In the genomic region with DNA sequence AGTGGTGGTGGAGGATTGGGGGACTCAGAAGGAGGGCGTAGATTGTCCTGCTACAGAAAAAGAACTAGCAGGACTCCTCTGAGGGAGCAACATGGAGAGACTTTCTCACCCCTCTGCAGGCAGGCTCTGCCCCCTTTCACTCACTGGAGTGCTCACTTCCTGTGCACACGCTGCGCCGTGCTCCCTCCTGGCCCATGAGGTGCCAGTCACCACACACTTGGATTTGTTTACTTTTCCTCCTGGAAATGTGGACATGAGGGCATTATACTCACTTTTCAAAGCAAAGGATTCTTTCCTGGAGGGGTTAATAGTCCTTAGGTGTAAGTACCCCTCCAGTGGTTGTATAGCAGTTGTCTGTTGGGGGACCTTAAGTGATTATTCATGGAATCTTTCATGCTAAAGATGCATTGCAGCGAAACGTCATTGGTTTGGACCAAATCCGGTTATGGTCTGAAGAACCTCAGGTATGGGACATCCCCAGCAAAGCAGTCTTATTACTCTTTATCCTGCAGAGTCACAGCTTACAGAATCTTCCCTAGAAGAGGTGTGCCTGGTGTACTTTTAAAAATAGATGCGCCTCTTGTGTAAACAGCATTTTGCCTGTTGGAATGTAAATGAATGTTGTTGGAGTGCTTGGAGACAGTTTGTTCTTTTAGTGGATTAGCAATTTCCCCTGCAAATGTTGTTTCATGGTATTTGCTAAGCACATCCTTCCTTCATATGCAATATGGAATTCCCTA, we compare ENCODE assay signal across 10 cellular contexts.
DNase-seq lines count a peak whose midpoint lies in the region; ATAC-seq, FAIRE-seq and TF ChIP-seq lines count a peak whose summit lies in the region.
"Had no signal": no experiment of that assay in that cellular context is flagged by ENCODE, and none has a peak within 500 bp of the region (broad histone marks: within the 10 kb centered on the region; RNA-seq: fewer than 3 reads in every experiment).

No MANE protein-coding gene starts in this region.

- peaks cover 4% of the 10 kb centered on the region for H3K9me3 Mint-ChIP-seq in nephron progenitor cell
- H3K9me3 Mint-ChIP-seq: activated naive CD8-positive, alpha-beta T cell treated with anti-CD3 and anti-CD28 coated beads, Interleukin-2, amount 10 ng/mL, durations not matched to agents 7 days and 5 days had no signal

- H3K4me1 Mint-ChIP-seq in nephron progenitor cell, result peaks cover 96% of the 10 kb centered on the region

- WGBS in heart right ventricle, 2 donors, result 85 to 89% methylated on average over 8 of the region's 8 CpGs
- 89% methylated on average over 8 of the region's 8 CpGs; no CpG with 5 or more reads in 1 of the 2 experiments for WGBS in H1 (ENCODE audit: extremely low coverage in 1 of 2, insufficient coverage in 1 of 2, insufficient read length in 1 of 2, insufficient replicate concordance in 2 of 2, low coverage in 1 of 2, low lambda C conversion rate in 2 of 2, missing lambda C conversion rate in 1 of 2), 2 experiments

- H3K36me3 ChIP-seq in heart right ventricle (no peaks in the 10 kb centered on the region), H1 (ENCODE audit: control insufficient read depth in 2 of 4, insufficient read depth in 4 of 4, low read length in 3 of 4) (no peaks in the 10 kb centered on the region), uterus (no peaks in the 10 kb centered on the region)

- no peak for FAIRE-seq in H1 (lab: Jason Lieb, UNC)

- ATAC-seq in heart right ventricle, result no peak
- no peak for ATAC-seq in Right ventricle myocardium inferior
- ATAC-seq in HG02884 (IDR thresholded peaks at IDR 0.05; ENCODE audit: unreplicated experiment), result no peak
- ATAC-seq in activated CD4-positive, CD25-positive, alpha-beta regulatory T cell treated with anti-CD3 and anti-CD28 coated beads, Interleukin-2, amount 50 U/mL, for 24 hours, result no peak

- H3K27ac Mint-ChIP-seq in nephron progenitor cell, result peak overlapping the region; percentile 60
- H3K27ac Mint-ChIP-seq: activated naive CD8-positive, alpha-beta T cell treated with anti-CD3 and anti-CD28 coated beads, Interleukin-2, amount 10 ng/mL, durations not matched to agents 7 days and 5 days had no signal

- H3K4ac ChIP-seq in H1 (replicated peaks; ENCODE audit: insufficient read length, low read depth, low read length), result peak overlapping the region; percentile 61

- H2BK15ac ChIP-seq in H1 (ENCODE audit: low read length), result no peak overlapping the region

- H3K4me1 ChIP-seq in heart right ventricle, result peaks cover 36 to 85% (median 71%) of the 10 kb centered on the region in 9 donors
- peaks cover 6 to 23% (median 15%) of the 10 kb centered on the region in 4 experiments for H3K4me1 ChIP-seq in H1 (replicated peaks in 1 of 4; ENCODE audit: control insufficient read depth in 3 of 4, insufficient read depth in 4 of 4, low read length in 3 of 4)
- H3K4me1 ChIP-seq in uterus, result peaks cover 16 to 34% of the 10 kb centered on the region in 2 donors

- POLR2A ChIA-PET in H1 (lab: Charles Lee; ENCODE audit: partially characterized antibody), result interaction anchor here (0.6 kb wide), 1 partner anchor 239 kb away, joined by 3 read pairs; no protein-coding TSS in a partner anchor

- no peak overlapping the region for H2AFZ ChIP-seq in H1 (ENCODE audit: low read length)

- H3K9me3 ChIP-seq in heart right ventricle, result no peaks in the 10 kb centered on the region
- no peaks in the 10 kb centered on the region for H3K9me3 ChIP-seq in H1 (ENCODE audit: insufficient read depth in 2 of 2, low read depth in 1 of 2, low read length in 1 of 2)
- no peaks in the 10 kb centered on the region for H3K9me3 ChIP-seq in uterus

- H4K5ac ChIP-seq in H1 (ENCODE audit: insufficient read length, low read depth, low read length), result no peak overlapping the region

- H3K4me2 ChIP-seq in H1 (ENCODE audit: insufficient read depth in 1 of 2, low read depth in 2 of 2, low read length in 2 of 2), result no peak overlapping the region

- no peak for TF ChIP-seq CTCF in heart right ventricle (IDR thresholded peaks at IDR 0.05)
- TF ChIP-seq CTCF in H1 (IDR thresholded peaks at IDR 0.05; ENCODE audit: control extremely low read depth in 1 of 3, insufficient read depth in 1 of 3, low read depth in 1 of 3, low read length in 3 of 3), result no peak
- TF ChIP-seq CTCF in nephron progenitor cell (IDR thresholded peaks at IDR 0.05), result no peak
- TF ChIP-seq CTCF in uterus (IDR thresholded peaks at IDR 0.05), result no peak

- no peak overlapping the region for H4K8ac ChIP-seq in H1 (ENCODE audit: extremely low read depth, insufficient read depth, low read length)

- H3K27me3 ChIP-seq in heart right ventricle, result no peaks in the 10 kb centered on the region
- H3K27me3 ChIP-seq in H1 (replicated peaks in 1 of 4; ENCODE audit: control insufficient read depth in 3 of 4, extremely low read depth in 1 of 4, insufficient read depth in 3 of 4, low read length in 3 of 4), result no peaks in the 10 kb centered on the region; a peak in 1 of 7 replicates
- H3K27me3 ChIP-seq in uterus, result no peaks in the 10 kb centered on the region

- H3K9ac ChIP-seq in H1 (replicated peaks in 1 of 4; ENCODE audit: extremely low read depth in 1 of 4, low read depth in 3 of 4, low read length in 3 of 4), result no peak overlapping the region

- peak overlapping the region; percentile 54; the same call in 1 of the 2 replicates for H3K18ac ChIP-seq in H1 (ENCODE audit: extremely low read depth, low read length)

- no peak overlapping the region for H2AK5ac ChIP-seq in H1 (ENCODE audit: low read depth, low read length)

- H3K4me3 ChIP-seq in heart right ventricle (no peak overlapping the region), H1 (ENCODE audit: extremely low read depth in 1 of 4, insufficient read depth in 2 of 4, low read depth in 3 of 4, low read length in 4 of 4) (no peak overlapping the region), uterus (no peak overlapping the region)

- peaks cover 4% of the 10 kb centered on the region for H3K27me3 Mint-ChIP-seq in nephron progenitor cell (ENCODE audit: low read depth, poor library complexity)

- no peak overlapping the region for H3K23ac ChIP-seq in H1 (ENCODE audit: insufficient read length)

- TF ChIP-seq POLR2A in H1 (IDR thresholded peaks at IDR 0.05; ENCODE audit: control extremely low read depth in 1 of 2, low read depth in 2 of 2, low read length in 2 of 2), result no peak
- TF ChIP-seq POLR2A in uterus (IDR thresholded peaks at IDR 0.05), result no peak

- no peaks in the 10 kb centered on the region for H3K79me1 ChIP-seq in H1 (ENCODE audit: low read depth, low read length)

- peaks cover 6% of the 10 kb centered on the region for H3K36me3 Mint-ChIP-seq in nephron progenitor cell (ENCODE audit: low read depth)
- H3K36me3 Mint-ChIP-seq: activated naive CD8-positive, alpha-beta T cell treated with anti-CD3 and anti-CD28 coated beads, Interleukin-2, amount 10 ng/mL, durations not matched to agents 7 days and 5 days had no signal

- H2BK5ac ChIP-seq in H1 (ENCODE audit: low read depth, low read length), result peak overlapping the region; percentile 55; the same call in 1 of the 2 replicates

- H2BK20ac ChIP-seq in H1 (ENCODE audit: low read length), result no peak overlapping the region

- H3K4me3 Mint-ChIP-seq in nephron progenitor cell, result no peak overlapping the region
- H3K4me3 Mint-ChIP-seq: activated naive CD8-positive, alpha-beta T cell treated with anti-CD3 and anti-CD28 coated beads, Interleukin-2, amount 10 ng/mL, durations not matched to agents 7 days and 5 days had no signal

- H2BK120ac ChIP-seq in H1 (replicated peaks; ENCODE audit: low read depth, low read length), result no peak overlapping the region

- H3K56ac ChIP-seq in H1 (replicated peaks; ENCODE audit: insufficient read length, low read depth, low read length), result no peak overlapping the region

- H3K27ac ChIP-seq in heart right ventricle (peak overlapping the region in 9 of 10 donors; percentile 4 to 75 (median 64)), H1 (ENCODE audit: low read depth, low read length) (no peak overlapping the region), uterus (peak overlapping the region; percentile 84 to 90)

- H4K20me1 ChIP-seq in H1 (replicated peaks in 1 of 2; ENCODE audit: control insufficient read depth in 1 of 2, insufficient read depth in 2 of 2, low read length in 2 of 2), result no peaks in the 10 kb centered on the region

- TF ChIP-seq RAD21 in H1 (IDR thresholded peaks at IDR 0.05 in 1 of 2, conservative IDR thresholded peaks at IDR 0.05 in 1 of 2; ENCODE audit: low read depth in 2 of 2, low read length in 2 of 2), result no peak

- no peak overlapping the region for H3K14ac ChIP-seq in H1 (ENCODE audit: insufficient read length)

- CTCF ChIA-PET in H1 (lab: Charles Lee; ENCODE audit: partially characterized antibody), result interaction anchor here (1.0 to 1.3 kb wide), 2 partner anchors 28 to 308 kb away, joined by 3 read pairs; no protein-coding TSS in a partner anchor

- intact Hi-C loops in heart right ventricle (cut with DNase I) (loop anchor here in 6 of 10 donors (5.0 to 10.0 kb wide), 6 partner anchors 72 to 303 kb away; partner anchors contain the start of gene ZFP36L1 (in 4 of the 6)), Right ventricle myocardium inferior (cut with DNase I) (loop anchor here (2.0 to 5.0 kb wide), 4 partner anchors 77 to 245 kb away; no protein-coding TSS in a partner anchor), uterus (cut with DNase I; ENCODE audit: low total_unique reads) (loop anchor here (10.0 kb wide), 1 partner anchor 235 kb away; no protein-coding TSS in a partner anchor)

- no peaks in the 10 kb centered on the region for H3K79me2 ChIP-seq in H1 (ENCODE audit: control insufficient read depth in 1 of 2, insufficient read depth in 2 of 2, low read length in 2 of 2)

- no peak for TF ChIP-seq EP300 in H1 (IDR thresholded peaks at IDR 0.05; ENCODE audit: borderline replicate concordance in 1 of 2, low read depth in 2 of 2, low read length in 2 of 2)

- no peaks in the 10 kb centered on the region for H3K23me2 ChIP-seq in H1 (ENCODE audit: low read depth, low read length)

- peak overlapping the region; percentile 66 for H4K91ac ChIP-seq in H1 (replicated peaks; ENCODE audit: insufficient read length, low read length)

- DNase-seq in heart right ventricle (no peak), Right ventricle myocardium inferior (ENCODE audit: missing footprints) (no peak), H1 (ENCODE audit: low read depth in 1 of 2, low spot score in 2 of 2) (peak in 1 of 2 experiments; percentile 41), nephron progenitor cell (no peak), uterus (peak in 1 of 2 donors; percentile 29), NCI-H2227 (lab: John Stamatoyannopoulos, UW; ENCODE audit: unreplicated experiment) (no peak)
- DNase-seq: activated naive CD8-positive, alpha-beta T cell treated with anti-CD3 and anti-CD28 coated beads, Interleukin-2, amount 10 ng/mL, durations not matched to agents 7 days and 5 days; Karpas-422 had no signal

- 0 out of 2 replicates have a peak overlapping the region, but pooled peaks have one; percentile 44 for H2BK12ac ChIP-seq in H1 (ENCODE audit: low read depth, low read length)

TF ChIP-seq in H1, 55 proteins besides CTCF, POLR2A, EP300 and RAD21 (continues in another document):
- no peak for TF ChIP-seq JUND (IDR thresholded peaks at IDR 0.05; ENCODE audit: low read length)
- TF ChIP-seq POU5F1 (IDR thresholded peaks at IDR 0.05; ENCODE audit: low read depth, low read length), result no peak
- TF ChIP-seq, protein P1, sequence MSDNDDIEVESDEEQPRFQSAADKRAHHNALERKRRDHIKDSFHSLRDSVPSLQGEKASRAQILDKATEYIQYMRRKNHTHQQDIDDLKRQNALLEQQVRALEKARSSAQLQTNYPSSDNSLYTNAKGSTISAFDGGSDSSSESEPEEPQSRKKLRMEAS (IDR thresholded peaks at IDR 0.05), result no peak
